26 cellular contexts compared by ENCODE assay signal in genomic region chr6:44099192-44099591, GRCh38. TPM values are rescaled to one million over a fixed set of nuclear protein-coding genes. Genes with fewer than 3 reads are reported as not detected.
"Had no signal": no experiment of that assay in that cellular context is flagged by ENCODE, and none has a peak within 500 bp of the region (broad histone marks: within the 10 kb centered on the region; RNA-seq: fewer than 3 reads in every experiment).

No MANE protein-coding gene starts in this region.

- H3K4me1 ChIP-seq: colonic mucosa had no signal

- H3K36me3 ChIP-seq: colonic mucosa, left ventricle myocardium inferior had no signal

- DNase-seq: colonic mucosa; cortex of kidney; effector CD8-positive, alpha-beta T cell; effector memory CD8-positive, alpha-beta T cell; endodermal cell; erythroblast; esophagus squamous epithelium; foreskin fibroblast; foreskin melanocyte; gastrocnemius medialis; glutamatergic neuron; head of caudate nucleus; heart right ventricle; hypothalamus; immature natural killer cell; left colon; left ventricle myocardium inferior; lower lobe of right lung; mesenchymal stem cell; mucosa of descending colon; naive B cell; naive thymus-derived CD8-positive, alpha-beta T cell had no signal

- H3K27me3 ChIP-seq: colonic mucosa, esophagus squamous epithelium, gastrocnemius medialis, heart right ventricle had no signal

- H3K9me3 ChIP-seq: colonic mucosa, esophagus squamous epithelium, gastrocnemius medialis, heart right ventricle, left ventricle myocardium inferior, lower lobe of right lung, mucosa of descending colon had no signal

- H3K27ac ChIP-seq: colonic mucosa, epithelial cell of prostate, esophagus squamous epithelium, heart right ventricle, left ventricle myocardium inferior, lower lobe of right lung had no signal

- H3K4me3 ChIP-seq: colonic mucosa, esophagus squamous epithelium, gastrocnemius medialis, heart right ventricle, left ventricle myocardium inferior, lower lobe of right lung, mucosa of descending colon had no signal

RNA-seq across cellular contexts. Expression of gene CAPN11, which starts 59.4 kb away (rescaled TPM):
- total RNA-seq: kidney epithelial cell; mesothelial cell of epicardium; naive thymus-derived CD8-positive, alpha-beta T cell had no signal
- polyA plus RNA-seq: keratinocyte; naive thymus-derived CD8-positive, alpha-beta T cell had no signal
